In genomic region chr2:43724728-43725526, GRCh38 we compare ENCODE assay signal across 2 cellular contexts.
TF ChIP-seq lines count a peak whose summit lies in the region.

No MANE protein-coding gene starts in this region.

TF ChIP-seq in HepG2, 621 proteins besides CTCF, POLR2A, EP300 and RAD21:
- TF ChIP-seq ZNF275 (CRISPR knock-in tag; IDR thresholded peaks at IDR 0.05; ENCODE audit: borderline replicate concordance): no peak
- no peak for TF ChIP-seq ZNF280D (CRISPR knock-in tag; IDR thresholded peaks at IDR 0.05)
- TF ChIP-seq MZF1 (CRISPR knock-in tag; IDR thresholded peaks at IDR 0.05; ENCODE audit: borderline replicate concordance): no peak
- no peak for TF ChIP-seq ZNF639 (CRISPR knock-in tag; conservative IDR thresholded peaks at IDR 0.05)
- no peak for TF ChIP-seq ZNF75D (CRISPR knock-in tag; IDR thresholded peaks at IDR 0.05; ENCODE audit: borderline replicate concordance)
- no peak for TF ChIP-seq ZNF264 (CRISPR knock-in tag; IDR thresholded peaks at IDR 0.05)
- TF ChIP-seq SRF (IDR thresholded peaks at IDR 0.05; ENCODE audit: low read depth, low read length): no peak
- no peak for TF ChIP-seq ELF3 (CRISPR knock-in tag; IDR thresholded peaks at IDR 0.05)
- no peak for TF ChIP-seq ZNF558 (CRISPR knock-in tag; IDR thresholded peaks at IDR 0.05; ENCODE audit: borderline replicate concordance)
- no peak for TF ChIP-seq HNRNPUL1 (IDR thresholded peaks at IDR 0.05; ENCODE audit: low read depth, low read length)
- no peak for TF ChIP-seq POGZ (CRISPR knock-in tag; IDR thresholded peaks at IDR 0.05)
- no peak for TF ChIP-seq BCL3 (CRISPR knock-in tag; IDR thresholded peaks at IDR 0.05)
- no peak for TF ChIP-seq FOXC1 (CRISPR knock-in tag; IDR thresholded peaks at IDR 0.05; ENCODE audit: borderline replicate concordance)
- TF ChIP-seq ZNF34 (CRISPR knock-in tag; IDR thresholded peaks at IDR 0.05; ENCODE audit: borderline replicate concordance): no peak
- no peak for TF ChIP-seq GTF2F1 (IDR thresholded peaks at IDR 0.05; ENCODE audit: low read length)
TF ChIP-seq in HepG2: peak in this region for 0.

TF ChIP-seq in H1, 55 proteins besides CTCF, POLR2A, EP300 and RAD21:
- TF ChIP-seq BRCA1 (IDR thresholded peaks at IDR 0.05; ENCODE audit: low read depth, low read length) (no peak), CEBPB (IDR thresholded peaks at IDR 0.05; ENCODE audit: low read depth, low read length) (no peak), ZNF274 (IDR thresholded peaks at IDR 0.05; ENCODE audit: borderline replicate concordance, extremely low read depth, low read length) (no peak), RNF2 (IDR thresholded peaks at IDR 0.05; ENCODE audit: borderline replicate concordance, low read depth, low read length, missing control alignments, poor library complexity, severe bottlenecking) (no peak), ASH2L (IDR thresholded peaks at IDR 0.05; ENCODE audit: low read length) (no peak), CHD2 (IDR thresholded peaks at IDR 0.05; ENCODE audit: low read length) (no peak), HDAC2 (IDR thresholded peaks at IDR 0.05; ENCODE audit: borderline replicate concordance in 1 of 2, low read depth in 2 of 2, low read length in 2 of 2) (no peak), YY1 (IDR thresholded peaks at IDR 0.05; ENCODE audit: low read depth, low read length) (no peak), USF2 (IDR thresholded peaks at IDR 0.05; ENCODE audit: low read length) (no peak), SRF (IDR thresholded peaks at IDR 0.05; ENCODE audit: low read depth, low read length) (no peak), EGR1 (IDR thresholded peaks at IDR 0.05; ENCODE audit: borderline replicate concordance, low read depth, low read length) (no peak), NRF1 (IDR thresholded peaks at IDR 0.05; ENCODE audit: low read depth, low read length) (no peak), SP4 (IDR thresholded peaks at IDR 0.05; ENCODE audit: low read length) (no peak), BACH1 (IDR thresholded peaks at IDR 0.05; ENCODE audit: low read length) (no peak), TEAD4 (IDR thresholded peaks at IDR 0.05; ENCODE audit: low read depth, low read length) (no peak), EZH2 (IDR thresholded peaks at IDR 0.05; ENCODE audit: low read depth, low read length, severe bottlenecking) (no peak), SIN3A (conservative IDR thresholded peaks at IDR 0.05 in 1 of 2, IDR thresholded peaks at IDR 0.05 in 1 of 2; ENCODE audit: low read depth in 1 of 2, low read length in 2 of 2) (no peak)
